In genomic region chr15:26806161-26806560, GRCh38 we compare ENCODE assay signal across 13 cellular contexts. TPM values are rescaled to one million over a fixed set of nuclear protein-coding genes. Genes with fewer than 3 reads are reported as not detected.
"Had no signal": no experiment of that assay in that cellular context is flagged by ENCODE, and none has a peak within 500 bp of the region (broad histone marks: within the 10 kb centered on the region; RNA-seq: fewer than 3 reads in every experiment).

No MANE protein-coding gene starts in this region.

- H3K27ac Mint-ChIP-seq: activated naive CD4-positive, alpha-beta T cell treated with anti-CD3 and anti-CD28 coated beads, Interleukin-2, amount 10 ng/mL, durations not matched to agents 7 days and 5 days; activated T-helper 17 cell treated with anti-CD3 and anti-CD28 coated beads, Interleukin-2, amount 50 U/mL, for 72 hours; effector memory CD8-positive, alpha-beta T cell; stimulated activated memory B cell treated with anti-CD40 and anti-IgM and Interleukin-4, amounts not matched to agents 10 μg/mL and 1 μg/mL and 100 μg/mL, for 72 hours; T-cell had no signal

- H3K4me1 Mint-ChIP-seq: activated naive CD4-positive, alpha-beta T cell treated with anti-CD3 and anti-CD28 coated beads, Interleukin-2, amount 10 ng/mL, durations not matched to agents 7 days and 5 days; activated T-helper 17 cell treated with anti-CD3 and anti-CD28 coated beads, Interleukin-2, amount 50 U/mL, for 72 hours; stimulated activated memory B cell treated with anti-CD40 and anti-IgM and Interleukin-4, amounts not matched to agents 10 μg/mL and 1 μg/mL and 100 μg/mL, for 72 hours; T-cell had no signal

- H3K36me3 Mint-ChIP-seq: activated naive CD4-positive, alpha-beta T cell treated with anti-CD3 and anti-CD28 coated beads, Interleukin-2, amount 10 ng/mL, durations not matched to agents 7 days and 5 days; stimulated activated memory B cell treated with anti-CD40 and anti-IgM and Interleukin-4, amounts not matched to agents 10 μg/mL and 1 μg/mL and 100 μg/mL, for 72 hours; T-cell had no signal

- DNase-seq: activated CD4-positive, CD25-positive, alpha-beta regulatory T cell treated with anti-CD3 and anti-CD28 coated beads, Interleukin-2, amount 50 U/mL, for 72 hours; activated naive CD4-positive, alpha-beta T cell treated with anti-CD3 and anti-CD28 coated beads, Interleukin-2, amount 10 ng/mL, durations not matched to agents 7 days and 5 days; dermis blood vessel endothelial cell; effector memory CD8-positive, alpha-beta T cell; foreskin melanocyte; stimulated activated CD4-positive, alpha-beta T cell treated with anti-CD3 and anti-CD28 coated beads, Interleukin-2, amount 100 ng/mL, for 48 hours; T-cell; T-helper 9 cell; transverse colon had no signal

- ATAC-seq: activated T-helper 17 cell treated with anti-CD3 and anti-CD28 coated beads, Interleukin-2, amount 50 U/mL, for 72 hours; effector memory CD8-positive, alpha-beta T cell; stimulated activated memory B cell treated with anti-CD40 and anti-IgM and Interleukin-4, amounts not matched to agents 10 μg/mL and 1 μg/mL and 100 μg/mL, for 72 hours; T-cell had no signal

- H3K4me3 Mint-ChIP-seq: activated naive CD4-positive, alpha-beta T cell treated with anti-CD3 and anti-CD28 coated beads, Interleukin-2, amount 10 ng/mL, durations not matched to agents 7 days and 5 days; activated T-helper 17 cell treated with anti-CD3 and anti-CD28 coated beads, Interleukin-2, amount 50 U/mL, for 72 hours; effector memory CD8-positive, alpha-beta T cell; stimulated activated memory B cell treated with anti-CD40 and anti-IgM and Interleukin-4, amounts not matched to agents 10 μg/mL and 1 μg/mL and 100 μg/mL, for 72 hours; T-cell had no signal

- H3K27me3 Mint-ChIP-seq: activated naive CD4-positive, alpha-beta T cell treated with anti-CD3 and anti-CD28 coated beads, Interleukin-2, amount 10 ng/mL, durations not matched to agents 7 days and 5 days; activated T-helper 17 cell treated with anti-CD3 and anti-CD28 coated beads, Interleukin-2, amount 50 U/mL, for 72 hours; effector memory CD8-positive, alpha-beta T cell; stimulated activated memory B cell treated with anti-CD40 and anti-IgM and Interleukin-4, amounts not matched to agents 10 μg/mL and 1 μg/mL and 100 μg/mL, for 72 hours; T-cell had no signal

RNA-seq across cellular contexts. Expression of gene GABRB3, which starts 33.3 kb away (rescaled TPM):
- total RNA-seq: ascending aorta, vagina had no signal
